27 cellular contexts compared by ENCODE assay signal in the genomic region with DNA sequence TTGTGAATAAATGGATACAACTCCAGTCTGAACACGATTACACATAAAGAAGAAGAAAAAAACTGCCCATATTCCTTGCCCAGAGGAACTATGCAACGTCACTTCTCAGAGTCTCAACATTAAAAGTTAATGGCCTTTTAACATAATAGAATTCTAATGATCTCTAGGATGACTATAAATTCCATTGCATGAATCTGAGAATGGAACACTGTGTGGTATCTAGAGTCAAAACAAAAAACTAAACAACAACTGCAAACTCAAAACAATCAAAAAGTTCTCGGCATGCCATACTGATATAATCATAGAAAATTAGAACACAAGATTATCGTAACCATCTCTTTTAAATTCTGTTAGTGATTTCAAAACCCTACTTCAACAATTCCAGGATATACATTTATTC.
"Had no signal": no experiment of that assay in that cellular context is flagged by ENCODE, and none has a peak within 500 bp of the region (broad histone marks: within the 10 kb centered on the region; RNA-seq: fewer than 3 reads in every experiment).

No MANE protein-coding gene starts in this region.

- FAIRE-seq: endometrium, frontal cortex, islet of Langerhans, keratinocyte had no signal

- H3K4me3 ChIP-seq: colonic mucosa, esophagus squamous epithelium, gastroesophageal sphincter, heart right ventricle, left lung, lower lobe of right lung, mucosa of descending colon had no signal

- H3K4me1 ChIP-seq: colonic mucosa, esophagus squamous epithelium, foreskin keratinocyte, gastroesophageal sphincter, heart right ventricle, left lung, lower lobe of right lung had no signal

- H3K27ac Mint-ChIP-seq: dendritic cell treated with granulocyte-macrophage colony-stimulating factor and Interleukin-4, amounts not matched to agents 40 ng/mL and 50 ng/mL, for 4 days; effector memory CD8-positive, alpha-beta T cell; endodermal cell; mesothelial cell of epicardium had no signal

- H3K9me3 Mint-ChIP-seq: dendritic cell treated with granulocyte-macrophage colony-stimulating factor and Interleukin-4, amounts not matched to agents 40 ng/mL and 50 ng/mL, for 4 days; effector memory CD8-positive, alpha-beta T cell; endodermal cell; mesothelial cell of epicardium; naive B cell had no signal

- H3K9me3 ChIP-seq: colonic mucosa, esophagus squamous epithelium, gastroesophageal sphincter, left lung, lower lobe of right lung had no signal

- H3K27me3 ChIP-seq: colonic mucosa, esophagus squamous epithelium, foreskin keratinocyte, gastroesophageal sphincter, heart right ventricle, left lung had no signal

- H3K27ac ChIP-seq: colonic mucosa, epithelial cell of prostate, esophagus squamous epithelium, foreskin keratinocyte, gastroesophageal sphincter, heart right ventricle, left lung, lower lobe of right lung had no signal

- H3K4me3 Mint-ChIP-seq: dendritic cell treated with granulocyte-macrophage colony-stimulating factor and Interleukin-4, amounts not matched to agents 40 ng/mL and 50 ng/mL, for 4 days; effector memory CD8-positive, alpha-beta T cell; endodermal cell; mesothelial cell of epicardium; naive B cell had no signal

- ATAC-seq: effector memory CD8-positive, alpha-beta T cell; esophagus mucosa; foreskin keratinocyte; gastroesophageal sphincter; heart right ventricle; left cardiac atrium; left lung; left ventricle myocardium superior; lower lobe of right lung; mucosa of descending colon had no signal

- H3K27me3 Mint-ChIP-seq: dendritic cell treated with granulocyte-macrophage colony-stimulating factor and Interleukin-4, amounts not matched to agents 40 ng/mL and 50 ng/mL, for 4 days; effector memory CD8-positive, alpha-beta T cell; naive B cell had no signal

- H3K36me3 ChIP-seq: colonic mucosa, gastroesophageal sphincter had no signal

- H3K4me1 Mint-ChIP-seq: mesothelial cell of epicardium had no signal

- DNase-seq: colonic mucosa; cortex of kidney; effector CD8-positive, alpha-beta T cell; effector memory CD8-positive, alpha-beta T cell; endodermal cell; erythroblast; esophagus squamous epithelium; foreskin keratinocyte; head of caudate nucleus; heart right ventricle; hippocampal formation; left cardiac atrium; left lung; left ventricle myocardium superior; lower lobe of right lung; mesenchymal stem cell; mucosa of descending colon; naive B cell had no signal
